Comparison of ENCODE assay signal across 14 cellular contexts in genomic region chr7:40219917-40220316, GRCh38.
DNase-seq lines count a peak whose midpoint lies in the region; ATAC-seq and TF ChIP-seq lines count a peak whose summit lies in the region.
"Had no signal": no experiment of that assay in that cellular context is flagged by ENCODE, and none has a peak within 500 bp of the region (broad histone marks: within the 10 kb centered on the region; RNA-seq: fewer than 3 reads in every experiment).

No MANE protein-coding gene starts in this region.

- no peaks in the 10 kb centered on the region for H3K36me3 ChIP-seq in ascending aorta
- H3K36me3 ChIP-seq in skeletal muscle satellite cell (ENCODE audit: insufficient read depth, low read length): peaks cover 10% of the 10 kb centered on the region
- H3K36me3 ChIP-seq: cardiac muscle cell had no signal

- DNase-seq in HFF-Myc (ENCODE audit: extremely low read depth, low read depth) (peak; percentile 55), ascending aorta (ENCODE audit: low spot score in 2 of 2) (no peak), fibroblast of villous mesenchyme (ENCODE audit: low read depth) (peak; percentile 88), GM19240 (ENCODE audit: insufficient read length, low spot score) (no peak)
- DNase-seq in stimulated activated naive B cell treated with anti-CD40 and anti-IgM and Interleukin-4, amounts not matched to agents 10 μg/mL and 1 μg/mL and 100 μg/mL, for 72 hours: no peak
- DNase-seq in activated CD4-positive, alpha-beta T cell treated with anti-CD3 and anti-CD28 coated beads, Interleukin-2, amount 50 U/mL, for 48 hours: no peak
- DNase-seq: activated CD8-positive, alpha-beta T cell treated with anti-CD3 and anti-CD28 coated beads, Interleukin-2, amount 10 ng/mL, durations not matched to agents 7 days and 5 days; activated effector memory CD4-positive, alpha-beta T cell treated with Interleukin-2 at 50 U/mL for 16 hours; NCI-H2081 treated with DMSO at 0.1 percent for 48 hours; SIG-M5; small intestine had no signal

- ATAC-seq in stimulated activated naive B cell treated with anti-CD40 and anti-IgM and Interleukin-4, amounts not matched to agents 10 μg/mL and 1 μg/mL and 100 μg/mL, for 72 hours (replicated peaks): no peak
- no peak for ATAC-seq in HG03196 (IDR thresholded peaks at IDR 0.05; ENCODE audit: unreplicated experiment)
- ATAC-seq: activated CD8-positive, alpha-beta T cell treated with anti-CD3 and anti-CD28 coated beads, Interleukin-2, amount 10 ng/mL, durations not matched to agents 7 days and 5 days had no signal

- peaks cover 0 to 5% of the 10 kb centered on the region in 2 donors for H3K4me1 ChIP-seq in ascending aorta
- peaks cover 57% of the 10 kb centered on the region for H3K4me1 ChIP-seq in skeletal muscle satellite cell (ENCODE audit: control insufficient read depth, insufficient read depth, low read length)

- no peak overlapping the region for H3K4me3 ChIP-seq in HFF-Myc (replicated peaks; ENCODE audit: low read depth, low read length)
- H3K4me3 ChIP-seq in ascending aorta: no peak overlapping the region
- H3K4me3 ChIP-seq in fibroblast of villous mesenchyme (ENCODE audit: low read depth, low read length): no peak overlapping the region
- no peak overlapping the region for H3K4me3 ChIP-seq in skeletal muscle satellite cell (ENCODE audit: low read length)
- H3K4me3 ChIP-seq: cardiac muscle cell had no signal

- peaks cover 3 to 4% of the 10 kb centered on the region in 2 donors for H3K9me3 Mint-ChIP-seq in stimulated activated naive B cell treated with anti-CD40 and anti-IgM and Interleukin-4, amounts not matched to agents 10 μg/mL and 1 μg/mL and 100 μg/mL, for 72 hours

- no peak overlapping the region for H3K4me3 Mint-ChIP-seq in stimulated activated naive B cell treated with anti-CD40 and anti-IgM and Interleukin-4, amounts not matched to agents 10 μg/mL and 1 μg/mL and 100 μg/mL, for 72 hours
- H3K4me3 Mint-ChIP-seq: activated CD8-positive, alpha-beta T cell treated with anti-CD3 and anti-CD28 coated beads, Interleukin-2, amount 10 ng/mL, durations not matched to agents 7 days and 5 days had no signal

- H3K27ac ChIP-seq in ascending aorta: peak overlapping the region; percentile 1 to 11
- H3K27ac ChIP-seq: cardiac muscle cell had no signal

- H3K4me2 ChIP-seq in skeletal muscle satellite cell (ENCODE audit: low read length): peak overlapping the region; percentile 14

- H3K9ac ChIP-seq in skeletal muscle satellite cell (ENCODE audit: low read depth, low read length): peak overlapping the region; percentile 78

- H3K4me1 Mint-ChIP-seq in stimulated activated naive B cell treated with anti-CD40 and anti-IgM and Interleukin-4, amounts not matched to agents 10 μg/mL and 1 μg/mL and 100 μg/mL, for 72 hours: no peaks in the 10 kb centered on the region

- no peaks in the 10 kb centered on the region for H3K36me3 Mint-ChIP-seq in stimulated activated naive B cell treated with anti-CD40 and anti-IgM and Interleukin-4, amounts not matched to agents 10 μg/mL and 1 μg/mL and 100 μg/mL, for 72 hours

- TF ChIP-seq CTCF in HFF-Myc (IDR thresholded peaks at IDR 0.05; ENCODE audit: low read depth, low read length, missing control alignments) (no peak), ascending aorta (IDR thresholded peaks at IDR 0.05) (no peak), fibroblast of villous mesenchyme (IDR thresholded peaks at IDR 0.05; ENCODE audit: insufficient read depth, low read depth, low read length) (no peak)

- intact Hi-C loops in ascending aorta (cut with DNase I): no loop called here

- H3K9me3 ChIP-seq in ascending aorta (no peaks in the 10 kb centered on the region), skeletal muscle satellite cell (replicated peaks; ENCODE audit: low read length) (no peaks in the 10 kb centered on the region)

- no peak overlapping the region for H3K27ac Mint-ChIP-seq in stimulated activated naive B cell treated with anti-CD40 and anti-IgM and Interleukin-4, amounts not matched to agents 10 μg/mL and 1 μg/mL and 100 μg/mL, for 72 hours
- H3K27ac Mint-ChIP-seq: activated CD8-positive, alpha-beta T cell treated with anti-CD3 and anti-CD28 coated beads, Interleukin-2, amount 10 ng/mL, durations not matched to agents 7 days and 5 days had no signal

- H3K27me3 ChIP-seq in ascending aorta: no peaks in the 10 kb centered on the region
- no peaks in the 10 kb centered on the region for H3K27me3 ChIP-seq in skeletal muscle satellite cell (ENCODE audit: control insufficient read depth, insufficient read depth, low read length)
- H3K27me3 ChIP-seq: cardiac muscle cell had no signal

- H3K27me3 Mint-ChIP-seq in stimulated activated naive B cell treated with anti-CD40 and anti-IgM and Interleukin-4, amounts not matched to agents 10 μg/mL and 1 μg/mL and 100 μg/mL, for 72 hours: no peaks in the 10 kb centered on the region

Comparison
In these comparisons a context has a peak if more than half of its experiments do, and no peak if none do; other contexts are left out.
1. DNase-seq: peak in HFF-Myc (single experiment) and fibroblast of villous mesenchyme (single experiment); none in ascending aorta (0 of 2), stimulated activated naive B cell treated with anti-CD40 and anti-IgM and Interleukin-4, amounts not matched to agents 10 μg/mL and 1 μg/mL and 100 μg/mL, for 72 hours (single experiment), activated CD4-positive, alpha-beta T cell treated with anti-CD3 and anti-CD28 coated beads, Interleukin-2, amount 50 U/mL, for 48 hours (0 of 2) and GM19240 (single experiment).